Comparison of ENCODE assay signal across 31 cellular contexts in the genomic region with DNA sequence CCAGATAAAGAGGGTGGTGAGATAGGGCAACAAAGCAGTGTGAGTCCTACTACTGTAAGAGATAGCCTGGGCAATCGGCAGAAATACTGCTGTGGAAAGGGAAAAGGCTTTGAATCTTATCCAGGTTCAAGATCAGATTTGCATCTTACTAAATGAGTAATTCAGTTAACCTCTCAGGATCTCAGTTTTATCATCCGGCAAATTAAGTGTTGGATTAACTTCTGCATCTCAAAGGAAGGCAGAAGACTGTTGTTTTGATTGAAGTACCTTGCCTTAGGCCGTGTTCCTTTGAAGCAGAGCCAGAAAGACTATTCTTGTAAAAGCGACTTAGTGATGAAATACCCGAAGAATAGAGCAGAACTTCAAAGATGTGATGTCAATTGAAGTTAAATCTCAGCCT.
DNase-seq lines count a peak whose midpoint lies in the region; ATAC-seq and TF ChIP-seq lines count a peak whose summit lies in the region.
"Had no signal": no experiment of that assay in that cellular context is flagged by ENCODE, and none has a peak within 500 bp of the region (broad histone marks: within the 10 kb centered on the region; RNA-seq: fewer than 3 reads in every experiment).

No MANE protein-coding gene starts in this region.

- BruUV-seq in mammary epithelial cell (replicated peaks; lab: Mats Ljungman, UMichigan), result no TSS peak

- dilution Hi-C loops in mammary epithelial cell (cut with HindIII; ENCODE audit: low sequenced_read_pairs), result no loop called here

- ATAC-seq in left lung, result no peak
- ATAC-seq: activated CD8-positive, alpha-beta T cell treated with anti-CD3 and anti-CD28 coated beads, Interleukin-2, amount 10 ng/mL, durations not matched to agents 7 days and 5 days; Panc1; sciatic nerve had no signal

- H3K36me3 Mint-ChIP-seq in mesothelial cell of epicardium, result no peaks in the 10 kb centered on the region

- H3K27me3 ChIP-seq in mammary epithelial cell (ENCODE audit: insufficient read depth, low read length) (no peaks in the 10 kb centered on the region), left lung (no peaks in the 10 kb centered on the region)
- H3K27me3 ChIP-seq: neutrophil, stomach, thyroid gland had no signal

- DNase-seq in DMS79 treated with DMSO at 0.1 percent for 48 hours (lab: John Stamatoyannopoulos, UW) (peak; percentile 32), DMS79 (lab: John Stamatoyannopoulos, UW) (no peak), mammary epithelial cell (peak; percentile 16), mesothelial cell of epicardium (ENCODE audit: low spot score in 2 of 2, unreplicated experiment in 2 of 2) (no peak), NCI-H187 treated with DMSO at 0.1 percent for 48 hours (lab: John Stamatoyannopoulos, UW) (no peak), SKM-1 (lab: John Stamatoyannopoulos, UW; ENCODE audit: unreplicated experiment) (no peak), OCI-M1 (lab: John Stamatoyannopoulos, UW) (no peak), left lung (no peak)
- DNase-seq: activated CD4-positive, alpha-beta T cell treated with anti-CD3 and anti-CD28 coated beads for 1 hour; activated CD8-positive, alpha-beta T cell treated with anti-CD3 and anti-CD28 coated beads, Interleukin-2, amount 10 ng/mL, durations not matched to agents 7 days and 5 days; activated naive CD4-positive, alpha-beta T cell treated with anti-CD3 and anti-CD28 coated beads, Interleukin-2, amount 50 U/mL, for 16 hours; amygdala; DND-41; GOT3; KG1; left ventricle myocardium inferior; NCI-H1417 treated with DMSO at 0.1 percent for 48 hours; NCI-H345; NCI-H69; SHP77 treated with DMSO at 0.1 percent for 48 hours; stimulated activated CD4-positive, alpha-beta T cell treated with anti-CD3 and anti-CD28 coated beads, Interleukin-12 subunit alpha, Interleukin-12 subunit beta, amount 100 ng/mL, for 4 hours; stimulated activated CD4-positive, alpha-beta T cell treated with anti-CD3 and anti-CD28 coated beads, Interleukin-2, amount 100 ng/mL, for 48 hours; stomach; SW 1271; thyroid gland had no signal

- no peak overlapping the region for H3K9ac ChIP-seq in mammary epithelial cell (ENCODE audit: insufficient read depth, low read length)

- peaks cover 10% of the 10 kb centered on the region for H3K9me3 Mint-ChIP-seq in mesothelial cell of epicardium
- H3K9me3 Mint-ChIP-seq: activated T-helper 2 cell treated with anti-CD3 and anti-CD28 coated beads, Interferon-gamma antibody, Interleukin-2, Interleukin-4, amounts not matched to agents 10 μg/mL and 5 μg/mL and 100 μg/mL, durations not matched to agents 14 hours and 24 hours and 36 hours had no signal

- H3K4me1 ChIP-seq in mammary epithelial cell (ENCODE audit: insufficient read depth, low read length), result no peaks in the 10 kb centered on the region
- H3K4me1 ChIP-seq in left lung, result peaks cover 0 to 6% of the 10 kb centered on the region in 2 donors
- H3K4me1 ChIP-seq: left ventricle myocardium inferior had no signal

- no peak overlapping the region for H2AFZ ChIP-seq in mammary epithelial cell (ENCODE audit: low read depth, low read length)

- H3K4me3 Mint-ChIP-seq in mesothelial cell of epicardium, result no peak overlapping the region
- H3K4me3 Mint-ChIP-seq: activated CD8-positive, alpha-beta T cell treated with anti-CD3 and anti-CD28 coated beads, Interleukin-2, amount 10 ng/mL, durations not matched to agents 7 days and 5 days had no signal

- H3K27me3 Mint-ChIP-seq in mesothelial cell of epicardium (ENCODE audit: low read depth), result no peaks in the 10 kb centered on the region
- H3K27me3 Mint-ChIP-seq: progenitor cell of endocrine pancreas had no signal

- H3K4me1 Mint-ChIP-seq in mesothelial cell of epicardium, result peaks cover 47% of the 10 kb centered on the region

- H3K79me2 ChIP-seq in mammary epithelial cell (ENCODE audit: insufficient read depth, low read length), result no peaks in the 10 kb centered on the region

- H3K9me3 ChIP-seq in mammary epithelial cell (replicated peaks; ENCODE audit: insufficient read depth, low read length), result no peaks in the 10 kb centered on the region
- no peaks in the 10 kb centered on the region for H3K9me3 ChIP-seq in left lung
- H3K9me3 ChIP-seq: left ventricle myocardium inferior, neutrophil, stomach, thyroid gland had no signal

- TF ChIP-seq CTCF in mammary epithelial cell (conservative IDR thresholded peaks at IDR 0.05 in 1 of 2, IDR thresholded peaks at IDR 0.05 in 1 of 2; ENCODE audit: extremely low read depth in 1 of 2, insufficient read depth in 1 of 2, low read depth in 1 of 2, low read length in 2 of 2) (no peak), mesothelial cell of epicardium (IDR thresholded peaks at IDR 0.05; ENCODE audit: unreplicated experiment) (no peak), left lung (IDR thresholded peaks at IDR 0.05) (no peak)

- 3% methylated on average over 5 of the region's 5 CpGs for WGBS in mammary epithelial cell (ENCODE audit: low coverage, missing lambda C conversion rate)

- CTCF ChIA-PET in mammary epithelial cell (lab: Charles Lee; ENCODE audit: low non-redundant PET), result no interaction called here

- H3K27ac ChIP-seq in mammary epithelial cell (ENCODE audit: insufficient read depth, low read depth, low read length) (no peak overlapping the region), left lung (no peak overlapping the region)
- H3K27ac ChIP-seq: 22Rv1, left ventricle myocardium inferior, neutrophil, thyroid gland had no signal

- H3K36me3 ChIP-seq in mammary epithelial cell (ENCODE audit: insufficient read depth, low read length) (no peaks in the 10 kb centered on the region), left lung (no peaks in the 10 kb centered on the region)
- H3K36me3 ChIP-seq: left ventricle myocardium inferior, neutrophil, stomach, thyroid gland had no signal

- H3K4me3 ChIP-seq in mammary epithelial cell (replicated peaks in 1 of 3; ENCODE audit: insufficient read depth in 1 of 3, low read depth in 2 of 3, low read length in 3 of 3) (no peak overlapping the region), left lung (no peak overlapping the region)
- H3K4me3 ChIP-seq: left ventricle myocardium inferior, stomach, thyroid gland had no signal

- H3K4me2 ChIP-seq in mammary epithelial cell (ENCODE audit: insufficient read depth, low read depth, low read length), result no peak overlapping the region

- in situ Hi-C loops in mammary epithelial cell (cut with MboI; ENCODE audit: low sequenced_read_pairs in 2 of 2), result no loop called here

- H3K27ac Mint-ChIP-seq in mesothelial cell of epicardium, result peak overlapping the region; percentile 64
- H3K27ac Mint-ChIP-seq: activated CD8-positive, alpha-beta T cell treated with anti-CD3 and anti-CD28 coated beads, Interleukin-2, amount 10 ng/mL, durations not matched to agents 7 days and 5 days; activated T-helper 2 cell treated with anti-CD3 and anti-CD28 coated beads, Interferon-gamma antibody, Interleukin-2, Interleukin-4, amounts not matched to agents 10 μg/mL and 5 μg/mL and 100 μg/mL, durations not matched to agents 14 hours and 24 hours and 36 hours; progenitor cell of endocrine pancreas had no signal

- no peaks in the 10 kb centered on the region for H4K20me1 ChIP-seq in mammary epithelial cell (ENCODE audit: insufficient read depth, low read length)

- intact Hi-C loops in mammary epithelial cell (cut with micrococcal nuclease) (no loop called here), left lung (cut with DNase I) (no loop called here)

Comparison
In these comparisons a context has a peak if more than half of its experiments do, and no peak if none do; other contexts are left out.
1. DNase-seq: peak in DMS79 treated with DMSO at 0.1 percent for 48 hours (single experiment) and mammary epithelial cell (single experiment); none in DMS79 (single experiment), mesothelial cell of epicardium (0 of 2), NCI-H187 treated with DMSO at 0.1 percent for 48 hours (single experiment), SKM-1 (single experiment), OCI-M1 (single experiment) and left lung (0 of 2).